1 cellular context compared by ENCODE assay signal in genomic region chr3:179147571-179148445, GRCh38.
TF ChIP-seq lines count a peak whose summit lies in the region.

TSS of gene PIK3CA (plus strand) at chr3:179148357. CDS start at chr3:179198826, 50,469 bp downstream.

TF ChIP-seq in HepG2, 621 proteins besides CTCF, POLR2A, EP300 and RAD21 (continued from another document and continues in another):
- TF ChIP-seq STAT6 (CRISPR knock-in tag; IDR thresholded peaks at IDR 0.05; ENCODE audit: borderline replicate concordance), result no peak
- TF ChIP-seq GABPB1 (CRISPR knock-in tag; IDR thresholded peaks at IDR 0.05), result peak; percentile 90
- TF ChIP-seq, protein P1, sequence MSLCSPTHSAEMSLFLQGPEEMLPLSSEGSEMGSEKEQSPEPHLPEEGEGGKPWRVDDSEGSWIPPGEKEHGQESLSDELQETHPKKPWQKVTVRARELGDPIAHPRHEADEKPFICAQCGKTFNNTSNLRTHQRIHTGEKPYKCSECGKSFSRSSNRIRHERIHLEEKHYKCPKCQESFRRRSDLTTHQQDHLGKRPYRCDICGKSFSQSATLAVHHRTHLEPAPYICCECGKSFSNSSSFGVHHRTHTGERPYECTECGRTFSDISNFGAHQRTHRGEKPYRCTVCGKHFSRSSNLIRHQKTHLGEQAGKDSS (CRISPR knock-in tag; IDR thresholded peaks at IDR 0.05; ENCODE audit: borderline replicate concordance, low read depth), result 0 out of 2 replicates have a peak, but pooled peaks have one; percentile 47
- TF ChIP-seq ZNF121 (CRISPR knock-in tag; IDR thresholded peaks at IDR 0.05), result no peak
- TF ChIP-seq TBX3 (IDR thresholded peaks at IDR 0.05; ENCODE audit: borderline replicate concordance), result no peak
- TF ChIP-seq ZNF256 (CRISPR knock-in tag; conservative IDR thresholded peaks at IDR 0.05), result no peak
- no peak for TF ChIP-seq ZNF207 (IDR thresholded peaks at IDR 0.05; ENCODE audit: borderline replicate concordance)
- TF ChIP-seq ZNF75D (CRISPR knock-in tag; IDR thresholded peaks at IDR 0.05; ENCODE audit: borderline replicate concordance), result no peak
- peak; percentile 51; the same call in 1 of the 2 replicates for TF ChIP-seq SIX1 (CRISPR knock-in tag; IDR thresholded peaks at IDR 0.05; ENCODE audit: borderline replicate concordance)
- 0 out of 2 replicates have a peak, but pooled peaks have one; percentile 6 for TF ChIP-seq ZMAT3 (CRISPR knock-in tag; conservative IDR thresholded peaks at IDR 0.05)
- 0 out of 2 replicates have a peak, but pooled peaks have one; percentile 25 for TF ChIP-seq ELF4 (CRISPR knock-in tag; IDR thresholded peaks at IDR 0.05; ENCODE audit: borderline replicate concordance)
- no peak for TF ChIP-seq ZKSCAN1 (IDR thresholded peaks at IDR 0.05; ENCODE audit: low read length)
- peak; percentile 63 for TF ChIP-seq TARDBP (CRISPR knock-in tag; IDR thresholded peaks at IDR 0.05)
- TF ChIP-seq ATRX (CRISPR knock-in tag; IDR thresholded peaks at IDR 0.05; ENCODE audit: borderline replicate concordance), result no peak
- TF ChIP-seq AKAP8 (CRISPR knock-in tag; IDR thresholded peaks at IDR 0.05), result no peak
- no peak for TF ChIP-seq ZNF572 (CRISPR knock-in tag; IDR thresholded peaks at IDR 0.05)
- TF ChIP-seq FOXK1 (CRISPR knock-in tag; IDR thresholded peaks at IDR 0.05; ENCODE audit: borderline replicate concordance, low read depth), result peak; percentile 73
- TF ChIP-seq PHF20 (CRISPR knock-in tag; IDR thresholded peaks at IDR 0.05), result peak; percentile 70
- 0 out of 2 replicates have a peak, but pooled peaks have one; percentile 54 for TF ChIP-seq HOXA5 (CRISPR knock-in tag; IDR thresholded peaks at IDR 0.05)
- TF ChIP-seq DNMT3B (CRISPR knock-in tag; conservative IDR thresholded peaks at IDR 0.05), result 0 out of 2 replicates have a peak, but pooled peaks have one; percentile 19
- no peak for TF ChIP-seq NFE2L2 (IDR thresholded peaks at IDR 0.05; ENCODE audit: low read length)
- 0 out of 2 replicates have a peak, but pooled peaks have one; percentile 20 for TF ChIP-seq ZSCAN29 (CRISPR knock-in tag; conservative IDR thresholded peaks at IDR 0.05)
- peak; percentile 28; the same call in 1 of the 2 replicates for TF ChIP-seq TBX2 (CRISPR knock-in tag; IDR thresholded peaks at IDR 0.05; ENCODE audit: borderline replicate concordance)
- TF ChIP-seq ZNF142 (CRISPR knock-in tag; IDR thresholded peaks at IDR 0.05), result peak; percentile 29; the same call in 1 of the 2 replicates
- TF ChIP-seq YEATS2 (CRISPR knock-in tag; IDR thresholded peaks at IDR 0.05; ENCODE audit: borderline replicate concordance), result peak; percentile 66; the same call in 1 of the 2 replicates
- no peak for TF ChIP-seq ZNF251 (CRISPR knock-in tag; IDR thresholded peaks at IDR 0.05)
- no peak for TF ChIP-seq ZBTB3 (CRISPR knock-in tag; IDR thresholded peaks at IDR 0.05; ENCODE audit: borderline replicate concordance, low read depth)
- TF ChIP-seq HNF1A (IDR thresholded peaks at IDR 0.05; ENCODE audit: low read depth), result no peak
- TF ChIP-seq HNF1A (CRISPR knock-in tag; IDR thresholded peaks at IDR 0.05; ENCODE audit: borderline replicate concordance), result no peak
- TF ChIP-seq, protein P2, sequence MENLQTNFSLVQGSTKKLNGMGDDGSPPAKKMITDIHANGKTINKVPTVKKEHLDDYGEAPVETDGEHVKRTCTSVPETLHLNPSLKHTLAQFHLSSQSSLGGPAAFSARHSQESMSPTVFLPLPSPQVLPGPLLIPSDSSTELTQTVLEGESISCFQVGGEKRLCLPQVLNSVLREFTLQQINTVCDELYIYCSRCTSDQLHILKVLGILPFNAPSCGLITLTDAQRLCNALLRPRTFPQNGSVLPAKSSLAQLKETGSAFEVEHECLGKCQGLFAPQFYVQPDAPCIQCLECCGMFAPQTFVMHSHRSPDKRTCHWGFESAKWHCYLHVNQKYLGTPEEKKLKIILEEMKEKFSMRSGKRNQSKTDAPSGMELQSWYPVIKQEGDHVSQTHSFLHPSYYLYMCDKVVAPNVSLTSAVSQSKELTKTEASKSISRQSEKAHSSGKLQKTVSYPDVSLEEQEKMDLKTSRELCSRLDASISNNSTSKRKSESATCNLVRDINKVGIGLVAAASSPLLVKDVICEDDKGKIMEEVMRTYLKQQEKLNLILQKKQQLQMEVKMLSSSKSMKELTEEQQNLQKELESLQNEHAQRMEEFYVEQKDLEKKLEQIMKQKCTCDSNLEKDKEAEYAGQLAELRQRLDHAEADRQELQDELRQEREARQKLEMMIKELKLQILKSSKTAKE (CRISPR knock-in tag; IDR thresholded peaks at IDR 0.05; ENCODE audit: borderline replicate concordance), result no peak
- 0 out of 2 replicates have a peak, but pooled peaks have one; percentile 41 for TF ChIP-seq MXD4 (CRISPR knock-in tag; IDR thresholded peaks at IDR 0.05)
- TF ChIP-seq ZKSCAN8 (CRISPR knock-in tag; IDR thresholded peaks at IDR 0.05; ENCODE audit: borderline replicate concordance), result no peak
- peak; percentile 61 for TF ChIP-seq TGIF2 (CRISPR knock-in tag; IDR thresholded peaks at IDR 0.05)
- 0 out of 2 replicates have a peak, but pooled peaks have one; percentile 25 for TF ChIP-seq RXRB (CRISPR knock-in tag; IDR thresholded peaks at IDR 0.05; ENCODE audit: borderline replicate concordance)
- TF ChIP-seq, protein P3, sequence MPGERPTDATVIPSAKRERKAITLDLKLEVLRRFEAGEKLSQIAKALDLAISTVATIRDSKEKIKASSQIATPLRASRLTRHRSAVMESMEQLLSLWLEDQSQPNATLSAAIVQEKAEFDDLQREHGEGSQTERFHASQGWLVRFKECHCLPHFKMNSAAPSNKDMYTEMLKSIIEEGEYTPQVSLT (CRISPR knock-in tag; IDR thresholded peaks at IDR 0.05; ENCODE audit: borderline replicate concordance, low read depth), result no peak
- TF ChIP-seq, protein P4, sequence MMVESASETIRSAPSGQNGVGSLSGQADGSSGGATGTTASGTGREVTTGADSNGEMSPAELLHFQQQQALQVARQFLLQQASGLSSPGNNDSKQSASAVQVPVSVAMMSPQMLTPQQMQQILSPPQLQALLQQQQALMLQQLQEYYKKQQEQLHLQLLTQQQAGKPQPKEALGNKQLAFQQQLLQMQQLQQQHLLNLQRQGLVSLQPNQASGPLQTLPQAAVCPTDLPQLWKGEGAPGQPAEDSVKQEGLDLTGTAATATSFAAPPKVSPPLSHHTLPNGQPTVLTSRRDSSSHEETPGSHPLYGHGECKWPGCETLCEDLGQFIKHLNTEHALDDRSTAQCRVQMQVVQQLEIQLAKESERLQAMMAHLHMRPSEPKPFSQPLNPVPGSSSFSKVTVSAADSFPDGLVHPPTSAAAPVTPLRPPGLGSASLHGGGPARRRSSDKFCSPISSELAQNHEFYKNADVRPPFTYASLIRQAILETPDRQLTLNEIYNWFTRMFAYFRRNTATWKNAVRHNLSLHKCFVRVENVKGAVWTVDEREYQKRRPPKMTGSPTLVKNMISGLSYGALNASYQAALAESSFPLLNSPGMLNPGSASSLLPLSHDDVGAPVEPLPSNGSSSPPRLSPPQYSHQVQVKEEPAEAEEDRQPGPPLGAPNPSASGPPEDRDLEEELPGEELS (CRISPR knock-in tag; IDR thresholded peaks at IDR 0.05), result peak; percentile 78
- TF ChIP-seq ZSCAN30 (CRISPR knock-in tag; IDR thresholded peaks at IDR 0.05), result no peak
- no peak for TF ChIP-seq SP1 (IDR thresholded peaks at IDR 0.05)
- peak; percentile 35; the same call in 1 of the 2 replicates for TF ChIP-seq SP1 (CRISPR knock-in tag; IDR thresholded peaks at IDR 0.05)
- no peak for TF ChIP-seq JUNB (CRISPR knock-in tag; IDR thresholded peaks at IDR 0.05; ENCODE audit: borderline replicate concordance)
- peak; percentile 77 for TF ChIP-seq ASH2L (IDR thresholded peaks at IDR 0.05; ENCODE audit: insufficient read length, low read depth, low read length)
- peak; percentile 84 for TF ChIP-seq SAP130 (CRISPR knock-in tag; IDR thresholded peaks at IDR 0.05; ENCODE audit: low read depth)
